ENCODE assay signal across 27 cellular contexts in genomic region chr2:171836151-171836910, GRCh38. TPM values are rescaled to one million over a fixed set of nuclear protein-coding genes. Genes with fewer than 3 reads are reported as not detected.
DNase-seq lines count a peak whose midpoint lies in the region; ATAC-seq and TF ChIP-seq lines count a peak whose summit lies in the region.
"Had no signal": no experiment of that assay in that cellular context is flagged by ENCODE, and none has a peak within 500 bp of the region (broad histone marks: within the 10 kb centered on the region; RNA-seq: fewer than 3 reads in every experiment).

No MANE protein-coding gene starts in this region.

- H3K9me3 ChIP-seq in osteoblast (ENCODE audit: low read depth, low read length): peaks cover 6% of the 10 kb centered on the region
- H3K9me3 ChIP-seq: gastroesophageal sphincter, lower lobe of right lung, ovary, suprapubic skin, upper lobe of right lung had no signal

- H3K4me3 ChIP-seq in AG10803 (ENCODE audit: low read length) (no peak overlapping the region), osteoblast (ENCODE audit: insufficient read depth, low read length) (no peak overlapping the region)
- H3K4me3 ChIP-seq: gastroesophageal sphincter, hepatocyte, lower lobe of right lung, ovary, suprapubic skin, upper lobe of right lung had no signal

- ATAC-seq in SK-N-SH treated with all-trans-retinoic acid at 6 μM for 48 hours (no peak), HG03571 (IDR thresholded peaks at IDR 0.05; ENCODE audit: unreplicated experiment) (no peak), GM19455 (IDR thresholded peaks at IDR 0.05; ENCODE audit: unreplicated experiment) (no peak), HG03442 (IDR thresholded peaks at IDR 0.05; ENCODE audit: unreplicated experiment) (no peak)
- ATAC-seq: CD8-positive, alpha-beta T cell; effector memory CD8-positive, alpha-beta T cell; gastroesophageal sphincter; lower lobe of right lung; stimulated activated naive B cell treated with anti-CD40 and anti-IgM and Interleukin-4, amounts not matched to agents 10 μg/mL and 1 μg/mL and 100 μg/mL, for 72 hours; upper lobe of right lung had no signal

- no peak overlapping the region for H2AFZ ChIP-seq in osteoblast (ENCODE audit: low read length)
- H2AFZ ChIP-seq: hepatocyte had no signal

- H3K27ac ChIP-seq in osteoblast (ENCODE audit: low read depth, low read length): no peak overlapping the region
- H3K27ac ChIP-seq: gastroesophageal sphincter, hepatocyte, HL-60, lower lobe of right lung, ovary, suprapubic skin, upper lobe of right lung had no signal

- H3K4me1 ChIP-seq in osteoblast (ENCODE audit: insufficient read depth, low read length): peaks cover 29% of the 10 kb centered on the region
- H3K4me1 ChIP-seq: gastroesophageal sphincter, lower lobe of right lung, suprapubic skin, upper lobe of right lung had no signal

- DNase-seq in AG10803 (ENCODE audit: low read depth): peak; percentile 17
- peak; percentile 28 for DNase-seq in dermis blood vessel endothelial cell
- peak; percentile 50 for DNase-seq in osteoblast (ENCODE audit: insufficient read length, low spot score, missing footprints)
- no peak for DNase-seq in HuH-7 (ENCODE audit: low spot score)
- DNase-seq: activated CD4-positive, CD25-positive, alpha-beta regulatory T cell; activated naive CD4-positive, alpha-beta T cell treated with Interleukin-2 at 50 U/mL for 16 hours; activated T-cell treated with anti-CD3 and anti-CD28 coated beads, Interleukin-2, amount 50 U/mL, for 48 hours; amygdala; CD8-positive, alpha-beta T cell; effector memory CD8-positive, alpha-beta T cell; EL; erythroblast; lower lobe of right lung; NCI-H1417 treated with DMSO at 0.1 percent for 48 hours; NCI-H2081; NK-92 treated with Interleukin-12 subunit alpha and Interleukin-12 subunit beta, amount 100 ng/mL, for 24 hours; ovary; stimulated activated naive B cell treated with anti-CD40 and anti-IgM and Interleukin-4, amounts not matched to agents 10 μg/mL and 1 μg/mL and 100 μg/mL, for 72 hours; upper lobe of right lung had no signal

- peak overlapping the region; percentile 7 for H3K4me2 ChIP-seq in osteoblast (ENCODE audit: insufficient read depth, low read length)
- H3K4me2 ChIP-seq: hepatocyte had no signal

- no peak for TF ChIP-seq CTCF in AG10803 (conservative IDR thresholded peaks at IDR 0.05; ENCODE audit: low read length)
- no peak for TF ChIP-seq CTCF in osteoblast (IDR thresholded peaks at IDR 0.05; ENCODE audit: extremely low read depth, low read depth, low read length)

- no peaks in the 10 kb centered on the region for H3K27me3 ChIP-seq in osteoblast (ENCODE audit: insufficient read depth, low read length)
- H3K27me3 ChIP-seq: gastroesophageal sphincter, hepatocyte, ovary, suprapubic skin, upper lobe of right lung had no signal

- H3K36me3 ChIP-seq in osteoblast (ENCODE audit: insufficient read depth, low read length): peaks cover 32% of the 10 kb centered on the region
- H3K36me3 ChIP-seq: ovary had no signal

- H4K20me1 ChIP-seq in osteoblast (ENCODE audit: insufficient read depth, low read length): no peaks in the 10 kb centered on the region

- no peaks in the 10 kb centered on the region for H3K79me2 ChIP-seq in osteoblast (ENCODE audit: insufficient read depth, low read length)
- H3K79me2 ChIP-seq: hepatocyte had no signal

TF ChIP-seq in SK-N-SH treated with all-trans-retinoic acid at 6 μM for 48 hours, 23 proteins besides CTCF, POLR2A, EP300 and RAD21:
- TF ChIP-seq ARNTL (CRISPR knock-in tag; IDR thresholded peaks at IDR 0.05; ENCODE audit: borderline replicate concordance, low read depth): no peak
- 0 out of 2 replicates have a peak, but pooled peaks have one; percentile 40 for TF ChIP-seq TCF4 (CRISPR knock-in tag; IDR thresholded peaks at IDR 0.05; ENCODE audit: borderline replicate concordance)

RNA-seq across cellular contexts. Expression of gene SLC25A12, which starts 57.7 kb away (rescaled TPM):
- 12.1 and 14.9 TPM in 2 replicates for total RNA-seq in dermis blood vessel endothelial cell
- 26.8 and 29.8 TPM in 2 replicates for total RNA-seq in osteoblast
